In genomic region chr22:17774928-17775675, GRCh38 we compare ENCODE assay signal across 1 cellular context.
TF ChIP-seq lines count a peak whose summit lies in the region.

No MANE protein-coding gene starts in this region.

TF ChIP-seq in IMR-90, 13 proteins besides CTCF, POLR2A, EP300 and RAD21:
- TF ChIP-seq MXI1 (IDR thresholded peaks at IDR 0.05; ENCODE audit: borderline replicate concordance, low read depth, low read length): no peak
- TF ChIP-seq NFE2L2 (IDR thresholded peaks at IDR 0.05; ENCODE audit: low read depth, low read length): no peak
- no peak for TF ChIP-seq MAZ (IDR thresholded peaks at IDR 0.05; ENCODE audit: borderline replicate concordance, low read depth, low read length)
- no peak for TF ChIP-seq CEBPB (IDR thresholded peaks at IDR 0.05; ENCODE audit: low read depth, low read length)
- TF ChIP-seq USF2 (IDR thresholded peaks at IDR 0.05; ENCODE audit: low read depth, low read length): no peak
- TF ChIP-seq BHLHE40 (IDR thresholded peaks at IDR 0.05; ENCODE audit: low read depth, low read length): no peak
- no peak for TF ChIP-seq RCOR1 (IDR thresholded peaks at IDR 0.05; ENCODE audit: insufficient replicate concordance, low read length)
- TF ChIP-seq MAFK (IDR thresholded peaks at IDR 0.05; ENCODE audit: low read depth, low read length): no peak
